ENCODE assay signal across 1 cellular context in the genomic region with DNA sequence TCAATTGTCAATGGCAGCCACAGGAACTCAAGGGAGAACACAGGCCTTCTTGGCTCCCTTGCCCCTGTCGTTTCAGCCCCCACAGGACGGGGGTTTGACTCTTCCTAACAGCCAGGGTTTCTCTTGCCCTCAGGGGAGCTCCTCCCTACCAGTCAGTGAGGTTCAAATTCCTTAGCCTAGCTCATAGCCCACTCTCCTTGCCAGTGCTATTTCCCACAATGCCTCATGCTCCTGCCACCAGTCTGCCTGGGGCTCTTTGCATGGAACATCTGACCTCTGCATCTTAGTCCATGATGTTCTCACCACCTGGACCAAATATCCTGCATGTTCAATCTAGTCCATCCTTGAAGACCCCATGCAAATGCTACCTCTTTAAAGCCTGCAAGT.
TF ChIP-seq lines count a peak whose summit lies in the region.

No MANE protein-coding gene starts in this region.

TF ChIP-seq in HEK293, 187 proteins besides CTCF, POLR2A, EP300 and RAD21 (continued from another document):
- TF ChIP-seq, protein P1, sequence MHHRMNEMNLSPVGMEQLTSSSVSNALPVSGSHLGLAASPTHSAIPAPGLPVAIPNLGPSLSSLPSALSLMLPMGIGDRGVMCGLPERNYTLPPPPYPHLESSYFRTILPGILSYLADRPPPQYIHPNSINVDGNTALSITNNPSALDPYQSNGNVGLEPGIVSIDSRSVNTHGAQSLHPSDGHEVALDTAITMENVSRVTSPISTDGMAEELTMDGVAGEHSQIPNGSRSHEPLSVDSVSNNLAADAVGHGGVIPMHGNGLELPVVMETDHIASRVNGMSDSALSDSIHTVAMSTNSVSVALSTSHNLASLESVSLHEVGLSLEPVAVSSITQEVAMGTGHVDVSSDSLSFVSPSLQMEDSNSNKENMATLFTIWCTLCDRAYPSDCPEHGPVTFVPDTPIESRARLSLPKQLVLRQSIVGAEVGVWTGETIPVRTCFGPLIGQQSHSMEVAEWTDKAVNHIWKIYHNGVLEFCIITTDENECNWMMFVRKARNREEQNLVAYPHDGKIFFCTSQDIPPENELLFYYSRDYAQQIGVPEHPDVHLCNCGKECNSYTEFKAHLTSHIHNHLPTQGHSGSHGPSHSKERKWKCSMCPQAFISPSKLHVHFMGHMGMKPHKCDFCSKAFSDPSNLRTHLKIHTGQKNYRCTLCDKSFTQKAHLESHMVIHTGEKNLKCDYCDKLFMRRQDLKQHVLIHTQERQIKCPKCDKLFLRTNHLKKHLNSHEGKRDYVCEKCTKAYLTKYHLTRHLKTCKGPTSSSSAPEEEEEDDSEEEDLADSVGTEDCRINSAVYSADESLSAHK (tag by site-specific recombination; IDR thresholded peaks at IDR 0.05) = no peak
- 0 out of 2 replicates have a peak, but pooled peaks have one; percentile 11 for TF ChIP-seq ZNF639 (tag by site-specific recombination; IDR thresholded peaks at IDR 0.05)
